Comparison of ENCODE assay signal across 32 cellular contexts in genomic region chr3:179551383-179551782, GRCh38.
"Had no signal": no experiment of that assay in that cellular context is flagged by ENCODE, and none has a peak within 500 bp of the region (broad histone marks: within the 10 kb centered on the region; RNA-seq: fewer than 3 reads in every experiment).

No MANE protein-coding gene starts in this region.

- H3K4me1 Mint-ChIP-seq: activated naive CD8-positive, alpha-beta T cell treated with anti-CD3 and anti-CD28 coated beads for 36 hours; naive thymus-derived CD8-positive, alpha-beta T cell had no signal

- H3K27me3 ChIP-seq: adrenal gland, body of pancreas, esophagus squamous epithelium, gastrocnemius medialis, neural progenitor cell, vagina had no signal

- H3K4me3 ChIP-seq: adrenal gland, body of pancreas, esophagus squamous epithelium, gastrocnemius medialis, neural progenitor cell, psoas muscle, thoracic aorta, vagina had no signal

- H3K79me2 ChIP-seq: parathyroid adenoma had no signal

- H3K9ac ChIP-seq: neural progenitor cell, parathyroid adenoma had no signal

- DNase-seq: activated CD4-positive, alpha-beta memory T cell treated with anti-CD3 and anti-CD28 coated beads for 36 hours; activated CD4-positive, alpha-beta T cell treated with anti-CD3 and anti-CD28 coated beads, Interleukin-2, amount 10 ng/mL, durations not matched to agents 24 days and 14 days; activated CD4-positive, CD25-positive, alpha-beta regulatory T cell treated with anti-CD3 and anti-CD28 coated beads, Interleukin-2, amount 50 U/mL, for 72 hours; activated CD8-positive, alpha-beta memory T cell treated with anti-CD3 and anti-CD28 coated beads, Interleukin-2, amount 50 U/mL, for 4 hours; activated effector memory CD4-positive, alpha-beta T cell treated with anti-CD3 and anti-CD28 coated beads, Interleukin-2, amount 50 U/mL, for 16 hours; activated naive CD4-positive, alpha-beta T cell treated with anti-CD3 and anti-CD28 coated beads for 36 hours; activated naive CD8-positive, alpha-beta T cell treated with anti-CD3 and anti-CD28 coated beads for 36 hours; activated T-cell treated with anti-CD3 and anti-CD28 coated beads, Interleukin-2, amount 50 U/mL, for 1 hour; adrenal gland; aorta; body of pancreas; dermis blood vessel endothelial cell; effector CD4-positive, alpha-beta T cell; esophagus squamous epithelium; gastrocnemius medialis; glutamatergic neuron; islet precursor cell; naive thymus-derived CD8-positive, alpha-beta T cell; occipital lobe; psoas muscle; stimulated activated CD4-positive, alpha-beta T cell treated with anti-CD3 and anti-CD28 coated beads, Interleukin-2, amount 100 ng/mL, for 48 hours; stimulated activated naive CD4-positive, alpha-beta T cell treated with Interleukin-2 at 50 U/mL for 16 hours; T-helper 17 cell; T1000 had no signal

- ATAC-seq: body of pancreas; gastrocnemius medialis; naive thymus-derived CD8-positive, alpha-beta T cell; psoas muscle; T-helper 17 cell had no signal

- H3K4me1 ChIP-seq: adrenal gland, body of pancreas, esophagus squamous epithelium, gastrocnemius medialis, neural progenitor cell, parathyroid adenoma, vagina had no signal

- H3K9me3 Mint-ChIP-seq: activated CD4-positive, alpha-beta memory T cell treated with anti-CD3 and anti-CD28 coated beads for 36 hours; activated CD4-positive, alpha-beta T cell treated with anti-CD3 and anti-CD28 coated beads, Interleukin-2, amount 10 ng/mL, durations not matched to agents 24 days and 14 days; activated naive CD4-positive, alpha-beta T cell treated with anti-CD3 and anti-CD28 coated beads for 36 hours; activated naive CD8-positive, alpha-beta T cell treated with anti-CD3 and anti-CD28 coated beads for 36 hours; activated T-helper 1 cell treated with anti-CD3 and anti-CD28 coated beads, Interleukin-12 subunit alpha, Interleukin-12 subunit beta, Interleukin-2, Interleukin-4 antibody, amounts not matched to agents 30 ng/mL and 10 ng/mL and 1 ng/mL, durations not matched to agents 14 hours and 24 hours and 36 hours; naive thymus-derived CD8-positive, alpha-beta T cell; type B pancreatic cell had no signal

- H3K9me3 ChIP-seq: adrenal gland, body of pancreas, esophagus squamous epithelium, gastrocnemius medialis, thoracic aorta, vagina had no signal

- H3K36me3 ChIP-seq: adrenal gland, esophagus squamous epithelium, gastrocnemius medialis, neural progenitor cell, thoracic aorta, vagina had no signal

- H2AFZ ChIP-seq: neural progenitor cell, parathyroid adenoma had no signal

- H3K27ac Mint-ChIP-seq: activated CD4-positive, alpha-beta memory T cell treated with anti-CD3 and anti-CD28 coated beads for 36 hours; activated CD4-positive, alpha-beta T cell treated with anti-CD3 and anti-CD28 coated beads, Interleukin-2, amount 10 ng/mL, durations not matched to agents 24 days and 14 days; activated naive CD4-positive, alpha-beta T cell treated with anti-CD3 and anti-CD28 coated beads for 36 hours; activated naive CD8-positive, alpha-beta T cell treated with anti-CD3 and anti-CD28 coated beads for 36 hours; activated T-helper 1 cell treated with anti-CD3 and anti-CD28 coated beads, Interleukin-12 subunit alpha, Interleukin-12 subunit beta, Interleukin-2, Interleukin-4 antibody, amounts not matched to agents 30 ng/mL and 10 ng/mL and 1 ng/mL, durations not matched to agents 14 hours and 24 hours and 36 hours; mesothelial cell of epicardium; T-helper 17 cell; type B pancreatic cell had no signal

- H3K4me2 ChIP-seq: neural progenitor cell had no signal

- H3K36me3 Mint-ChIP-seq: activated CD4-positive, alpha-beta memory T cell treated with anti-CD3 and anti-CD28 coated beads for 36 hours; activated naive CD8-positive, alpha-beta T cell treated with anti-CD3 and anti-CD28 coated beads for 36 hours; mesothelial cell of epicardium; naive thymus-derived CD8-positive, alpha-beta T cell; type B pancreatic cell had no signal

- H3K4me3 Mint-ChIP-seq: activated CD4-positive, alpha-beta memory T cell treated with anti-CD3 and anti-CD28 coated beads for 36 hours; activated CD4-positive, alpha-beta T cell treated with anti-CD3 and anti-CD28 coated beads, Interleukin-2, amount 10 ng/mL, durations not matched to agents 24 days and 14 days; activated naive CD4-positive, alpha-beta T cell treated with anti-CD3 and anti-CD28 coated beads for 36 hours; activated naive CD8-positive, alpha-beta T cell treated with anti-CD3 and anti-CD28 coated beads for 36 hours; activated T-helper 1 cell treated with anti-CD3 and anti-CD28 coated beads, Interleukin-12 subunit alpha, Interleukin-12 subunit beta, Interleukin-2, Interleukin-4 antibody, amounts not matched to agents 30 ng/mL and 10 ng/mL and 1 ng/mL, durations not matched to agents 14 hours and 24 hours and 36 hours; mesothelial cell of epicardium; naive thymus-derived CD8-positive, alpha-beta T cell; neural progenitor cell; T-helper 17 cell; type B pancreatic cell had no signal

- H3K27ac ChIP-seq: adrenal gland, body of pancreas, epithelial cell of prostate, esophagus squamous epithelium, gastrocnemius medialis, neural progenitor cell, parathyroid adenoma, psoas muscle, thoracic aorta, vagina had no signal

- H3K27me3 Mint-ChIP-seq: activated naive CD8-positive, alpha-beta T cell treated with anti-CD3 and anti-CD28 coated beads for 36 hours; type B pancreatic cell had no signal
